Comparison of ENCODE assay signal across 8 cellular contexts in genomic region chr18:26546170-26546874, GRCh38. TPM values are rescaled to one million over a fixed set of nuclear protein-coding genes. Genes with fewer than 3 reads are reported as not detected.
DNase-seq lines count a peak whose midpoint lies in the region; ATAC-seq and TF ChIP-seq lines count a peak whose summit lies in the region.

No MANE protein-coding gene starts in this region.

- H3K27me3 ChIP-seq in skeletal muscle tissue (ENCODE audit: control insufficient read depth in 3 of 3, insufficient read depth in 3 of 3, low read length in 3 of 3): peaks cover 4 to 13% (median 8%) of the 10 kb centered on the region in 3 donors

- H3K36me3 ChIP-seq in skeletal muscle tissue (ENCODE audit: control insufficient read depth in 3 of 3, insufficient read depth in 3 of 3, low read length in 3 of 3): peaks cover 0 to 3% (median 0%) of the 10 kb centered on the region in 3 donors

- no peaks in the 10 kb centered on the region for H3K9me3 Mint-ChIP-seq in activated T-cell treated with anti-CD3 and anti-CD28 coated beads, Interleukin-2, amount 50 U/mL, for 24 hours
- no peaks in the 10 kb centered on the region for H3K9me3 Mint-ChIP-seq in activated CD4-positive, alpha-beta memory T cell treated with anti-CD3 and anti-CD28 coated beads, Interleukin-2, amount 10 ng/mL, durations not matched to agents 7 days and 5 days
- H3K9me3 Mint-ChIP-seq in glutamatergic neuron (ENCODE audit: unreplicated experiment): peaks cover 12% of the 10 kb centered on the region

- H3K9ac ChIP-seq in skeletal muscle tissue (ENCODE audit: low read depth in 1 of 3, low read length in 3 of 3): no peak overlapping the region

- no peaks in the 10 kb centered on the region for H3K9me3 ChIP-seq in skeletal muscle tissue (ENCODE audit: control insufficient read depth in 3 of 3, low read length in 3 of 3)

- peaks cover 41% of the 10 kb centered on the region for H3K4me1 Mint-ChIP-seq in activated T-cell treated with anti-CD3 and anti-CD28 coated beads, Interleukin-2, amount 50 U/mL, for 24 hours (ENCODE audit: low read depth)
- peaks cover 35% of the 10 kb centered on the region for H3K4me1 Mint-ChIP-seq in activated CD4-positive, alpha-beta memory T cell treated with anti-CD3 and anti-CD28 coated beads, Interleukin-2, amount 10 ng/mL, durations not matched to agents 7 days and 5 days
- H3K4me1 Mint-ChIP-seq in glutamatergic neuron (ENCODE audit: low read depth, unreplicated experiment): peaks cover 9% of the 10 kb centered on the region

- H3K27me3 Mint-ChIP-seq in activated T-cell treated with anti-CD3 and anti-CD28 coated beads, Interleukin-2, amount 50 U/mL, for 24 hours: peaks cover 29% of the 10 kb centered on the region
- H3K27me3 Mint-ChIP-seq in activated CD4-positive, alpha-beta memory T cell treated with anti-CD3 and anti-CD28 coated beads, Interleukin-2, amount 10 ng/mL, durations not matched to agents 7 days and 5 days: peaks cover 18% of the 10 kb centered on the region
- peaks cover 14% of the 10 kb centered on the region for H3K27me3 Mint-ChIP-seq in glutamatergic neuron (ENCODE audit: unreplicated experiment)

- DNase-seq in activated T-cell treated with anti-CD3 and anti-CD28 coated beads, Interleukin-2, amount 50 U/mL, for 24 hours: no peak
- no peak for DNase-seq in activated T-cell treated with anti-CD3 and anti-CD28 coated beads, Interleukin-2, amount 50 U/mL, for 48 hours
- DNase-seq in activated CD4-positive, alpha-beta memory T cell treated with anti-CD3 and anti-CD28 coated beads, Interleukin-2, amount 10 ng/mL, durations not matched to agents 7 days and 5 days: no peak
- DNase-seq in glutamatergic neuron (no peak), mucosa of gallbladder (ENCODE audit: low spot score) (no peak), COLO829 (ENCODE audit: low spot score) (no peak)

- peak overlapping the region; percentile 27 for H3K4me3 Mint-ChIP-seq in activated T-cell treated with anti-CD3 and anti-CD28 coated beads, Interleukin-2, amount 50 U/mL, for 24 hours
- H3K4me3 Mint-ChIP-seq in activated CD4-positive, alpha-beta memory T cell treated with anti-CD3 and anti-CD28 coated beads, Interleukin-2, amount 10 ng/mL, durations not matched to agents 7 days and 5 days: peak overlapping the region; percentile 57
- peak overlapping the region; percentile 86 for H3K4me3 Mint-ChIP-seq in glutamatergic neuron (ENCODE audit: unreplicated experiment)

- ATAC-seq in HG02852 (IDR thresholded peaks at IDR 0.05; ENCODE audit: unreplicated experiment): no peak

- POLR2A ChIA-PET in activated CD4-positive, alpha-beta memory T cell treated with anti-CD3 and anti-CD28 coated beads, Interleukin-2, amount 10 ng/mL, durations not matched to agents 7 days and 5 days (lab: Charles Lee): no interaction called here

- CTCF ChIA-PET in activated CD4-positive, alpha-beta memory T cell treated with anti-CD3 and anti-CD28 coated beads, Interleukin-2, amount 10 ng/mL, durations not matched to agents 7 days and 5 days (lab: Charles Lee): interaction anchor here (1.8 kb wide), 1 partner anchor 10 kb away, joined by 5 read pairs; no protein-coding TSS in a partner anchor

- TF ChIP-seq CTCF in glutamatergic neuron (IDR thresholded peaks at IDR 0.05; ENCODE audit: partially characterized antibody, unreplicated experiment): no peak

- no peak overlapping the region for H3K27ac Mint-ChIP-seq in activated T-cell treated with anti-CD3 and anti-CD28 coated beads, Interleukin-2, amount 50 U/mL, for 24 hours
- H3K27ac Mint-ChIP-seq in activated CD4-positive, alpha-beta memory T cell treated with anti-CD3 and anti-CD28 coated beads, Interleukin-2, amount 10 ng/mL, durations not matched to agents 7 days and 5 days: no peak overlapping the region
- peak overlapping the region; percentile 64 for H3K27ac Mint-ChIP-seq in glutamatergic neuron (ENCODE audit: unreplicated experiment)

- H3K36me3 Mint-ChIP-seq in activated T-cell treated with anti-CD3 and anti-CD28 coated beads, Interleukin-2, amount 50 U/mL, for 24 hours (ENCODE audit: low read depth): peaks cover 2% of the 10 kb centered on the region
- H3K36me3 Mint-ChIP-seq in activated CD4-positive, alpha-beta memory T cell treated with anti-CD3 and anti-CD28 coated beads, Interleukin-2, amount 10 ng/mL, durations not matched to agents 7 days and 5 days (ENCODE audit: low read depth): peaks cover 8% of the 10 kb centered on the region
- no peaks in the 10 kb centered on the region for H3K36me3 Mint-ChIP-seq in glutamatergic neuron (ENCODE audit: unreplicated experiment)

- peaks cover 23 to 46% (median 32%) of the 10 kb centered on the region in 3 donors for H3K4me1 ChIP-seq in skeletal muscle tissue (ENCODE audit: control insufficient read depth in 3 of 3, insufficient read depth in 3 of 3, low read length in 3 of 3)

- no peak overlapping the region for H3K27ac ChIP-seq in skeletal muscle tissue (ENCODE audit: low read depth, low read length)

- peak overlapping the region; percentile 17 to 54 (median 46) for H3K4me3 ChIP-seq in skeletal muscle tissue (ENCODE audit: low read length in 3 of 3)

RNA-seq across cellular contexts. Expression of gene KCTD1, which starts 2.0 kb away (rescaled TPM):
- total RNA-seq in activated CD4-positive, alpha-beta memory T cell treated with anti-CD3 and anti-CD28 coated beads, Interleukin-2, amount 10 ng/mL, durations not matched to agents 7 days and 5 days: 1 to 10 TPM; 4.4 to 5.6 TPM
- total RNA-seq in glutamatergic neuron (ENCODE audit: unreplicated experiment): 18.8 TPM
- total RNA-seq in skeletal muscle tissue: 3.7 TPM
- 21.4 TPM for total RNA-seq in mucosa of gallbladder

Comparison
In these comparisons a context has a peak if more than half of its experiments do, and no peak if none do; other contexts are left out.
1. H3K4me3 Mint-ChIP-seq: peak in every context shown above with its lines; median percentile 86 in glutamatergic neuron; 57 in activated CD4-positive, alpha-beta memory T cell treated with anti-CD3 and anti-CD28 coated beads, Interleukin-2, amount 10 ng/mL, durations not matched to agents 7 days and 5 days; 27 in activated T-cell treated with anti-CD3 and anti-CD28 coated beads, Interleukin-2, amount 50 U/mL, for 24 hours.